In genomic region chr10:69237528-69238159, GRCh38 we compare ENCODE assay signal across 8 cellular contexts. TPM values are rescaled to one million over a fixed set of nuclear protein-coding genes. Genes with fewer than 3 reads are reported as not detected.
DNase-seq lines count a peak whose midpoint lies in the region; ATAC-seq and TF ChIP-seq lines count a peak whose summit lies in the region.

No MANE protein-coding gene starts in this region.

- H3F3A ChIP-seq in DOHH2 (ENCODE audit: control insufficient read depth, insufficient read depth): no peaks in the 10 kb centered on the region

- H4K20me1 ChIP-seq in DOHH2 (ENCODE audit: control insufficient read depth, insufficient read depth, low read depth, low read length): no peaks in the 10 kb centered on the region

- H3K36me3 ChIP-seq in DOHH2 (ENCODE audit: control insufficient read depth, low read length): no peaks in the 10 kb centered on the region
- no peaks in the 10 kb centered on the region for H3K36me3 ChIP-seq in RWPE2 (ENCODE audit: low read depth)
- H3K36me3 ChIP-seq in thoracic aorta: no peaks in the 10 kb centered on the region

- H3K4me2 ChIP-seq in DOHH2 (ENCODE audit: low read length): no peak overlapping the region

- no peaks in the 10 kb centered on the region for H3K9me2 ChIP-seq in DOHH2 (replicated peaks; ENCODE audit: control insufficient read depth, low read length)

- H3K4me3 ChIP-seq in DOHH2 (ENCODE audit: low read length): no peak overlapping the region
- H3K4me3 ChIP-seq in RWPE2 (ENCODE audit: severe bottlenecking): no peak overlapping the region
- no peak overlapping the region for H3K4me3 ChIP-seq in foreskin fibroblast (ENCODE audit: low read depth in 1 of 2, low read length in 2 of 2)
- peak overlapping the region; percentile 20 for H3K4me3 ChIP-seq in thoracic aorta

- TF ChIP-seq CTCF in DOHH2 (IDR thresholded peaks at IDR 0.05; ENCODE audit: low read depth, low read length, poor library complexity, severe bottlenecking): peak; percentile 80
- peak; percentile 96 for TF ChIP-seq CTCF in RWPE2 (IDR thresholded peaks at IDR 0.05; ENCODE audit: poor library complexity, severe bottlenecking)
- TF ChIP-seq CTCF in foreskin fibroblast (IDR thresholded peaks at IDR 0.05; ENCODE audit: low read depth, low read length): peak; percentile 84
- peak; percentile 93 for TF ChIP-seq CTCF in thoracic aorta (IDR thresholded peaks at IDR 0.05)

- no peaks in the 10 kb centered on the region for H3K27me3 ChIP-seq in DOHH2 (ENCODE audit: control insufficient read depth, low read length)
- H3K27me3 ChIP-seq in RWPE2 (ENCODE audit: insufficient read depth, poor library complexity, severe bottlenecking): no peaks in the 10 kb centered on the region
- H3K27me3 ChIP-seq in thoracic aorta (replicated peaks; ENCODE audit: insufficient read depth): no peaks in the 10 kb centered on the region

- H3K27ac ChIP-seq in DOHH2 (ENCODE audit: low read depth, low read length) (no peak overlapping the region), RWPE2 (ENCODE audit: poor library complexity, severe bottlenecking) (no peak overlapping the region), thoracic aorta (no peak overlapping the region)

- DNase-seq in LoVo (ENCODE audit: low spot score): peak; percentile 63
- DNase-seq in RWPE2 (ENCODE audit: low spot score): no peak
- peak; percentile 77 for DNase-seq in activated effector memory CD4-positive, alpha-beta T cell treated with Interleukin-2 at 50 U/mL for 16 hours
- peak; percentile 64 to 91 for DNase-seq in foreskin fibroblast
- DNase-seq in occipital lobe (lab: John Stamatoyannopoulos, UW): peak; percentile 76
- peak; percentile 50 for DNase-seq in thoracic aorta (ENCODE audit: low spot score)

- H3K9me3 ChIP-seq in DOHH2 (ENCODE audit: control insufficient read depth, insufficient read depth, low read length) (no peaks in the 10 kb centered on the region), RWPE2 (ENCODE audit: severe bottlenecking) (no peaks in the 10 kb centered on the region), thoracic aorta (no peaks in the 10 kb centered on the region)

- H3K4me1 ChIP-seq in DOHH2 (ENCODE audit: control insufficient read depth, low read length) (no peaks in the 10 kb centered on the region), RWPE2 (ENCODE audit: insufficient read depth, poor library complexity, severe bottlenecking) (peaks cover 16% of the 10 kb centered on the region), thoracic aorta (ENCODE audit: control insufficient read depth in 1 of 2, low read depth in 2 of 2) (peaks cover 12 to 26% of the 10 kb centered on the region in 2 donors)

- peak; percentile 86 for ATAC-seq in GM21737 (IDR thresholded peaks at IDR 0.05; ENCODE audit: unreplicated experiment)
- peak; percentile 94 for ATAC-seq in RWPE2 (ENCODE audit: low read depth)
- peak; percentile 64 for ATAC-seq in thoracic aorta (ENCODE audit: insufficient number of reproducible peaks, low FRiP score, low read depth)

- no peaks in the 10 kb centered on the region for H3K79me2 ChIP-seq in DOHH2 (ENCODE audit: control insufficient read depth, low read length)

RNA-seq across cellular contexts. Expression of gene HKDC1, which starts 17.5 kb away (rescaled TPM):
- total RNA-seq in occipital lobe (2.3 TPM), thoracic aorta (under 1 TPM in 1 of 2 donors, not detected in 1; 0.14 TPM)

RNA-seq across cellular contexts. Expression of gene HK1, which starts 40.7 kb away (rescaled TPM):
- 98.4 TPM for total RNA-seq in occipital lobe
- total RNA-seq in thoracic aorta: 100 to 1,000 TPM; 150 to 158 TPM

RNA-seq across cellular contexts. Expression of gene SUPV3L1, which starts 57.6 kb away (rescaled TPM):
- total RNA-seq in occipital lobe (32.8 TPM), thoracic aorta (10 to 100 TPM; 30.7 to 55.1 TPM)
